Comparison of ENCODE assay signal across 8 cellular contexts in the genomic region with DNA sequence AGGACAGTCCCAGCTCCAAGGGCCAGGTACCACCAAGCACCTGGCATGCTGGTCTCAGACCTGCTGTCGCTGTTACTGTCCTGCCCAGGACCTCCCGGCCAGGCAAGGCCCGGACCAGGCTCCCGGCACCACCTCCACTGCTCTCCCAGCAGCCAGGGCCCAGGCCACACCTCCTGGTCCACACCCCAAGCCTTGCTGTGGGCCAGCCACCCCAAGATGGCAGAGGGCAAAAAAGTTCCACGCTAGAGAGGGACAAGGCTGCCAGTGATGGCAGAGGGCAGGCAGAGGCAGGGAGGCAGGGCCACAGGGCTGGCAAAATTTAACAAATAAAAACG. TPM values are rescaled to one million over a fixed set of nuclear protein-coding genes. Genes with fewer than 3 reads are reported as not detected.
DNase-seq lines count a peak whose midpoint lies in the region; ATAC-seq and TF ChIP-seq lines count a peak whose summit lies in the region.

No MANE protein-coding gene starts in this region.

- no peaks in the 10 kb centered on the region for H3K27me3 ChIP-seq in body of pancreas

- H3K9me3 ChIP-seq in body of pancreas, result no peaks in the 10 kb centered on the region

- H3K27me3 Mint-ChIP-seq in stimulated activated naive CD8-positive, alpha-beta T cell treated with anti-CD3 and anti-CD28 coated beads, Interleukin-15, Interleukin-2, amounts not matched to agents 100 ng/mL and 50 ng/mL, for 24 hours, result no peaks in the 10 kb centered on the region
- H3K27me3 Mint-ChIP-seq in stimulated activated naive CD8-positive, alpha-beta T cell treated with anti-CD3 and anti-CD28 coated beads, Interleukin-15, amount 100 ng/mL, for 72 hours, result no peaks in the 10 kb centered on the region
- H3K27me3 Mint-ChIP-seq in naive B cell, result peaks cover 0 to 13% (median 0%) of the 10 kb centered on the region in 3 donors

- peak overlapping the region; percentile 52 for H3K27ac Mint-ChIP-seq in stimulated activated naive CD8-positive, alpha-beta T cell treated with anti-CD3 and anti-CD28 coated beads, Interleukin-15, Interleukin-2, amounts not matched to agents 100 ng/mL and 50 ng/mL, for 24 hours
- H3K27ac Mint-ChIP-seq in stimulated activated naive CD8-positive, alpha-beta T cell treated with anti-CD3 and anti-CD28 coated beads, Interleukin-15, amount 100 ng/mL, for 72 hours, result peak overlapping the region in 1 of 2 donors; percentile 89
- peak overlapping the region in 2 of 6 donors; percentile 62 to 73 for H3K27ac Mint-ChIP-seq in naive B cell

- TF ChIP-seq POLR2A in body of pancreas (IDR thresholded peaks at IDR 0.05), result no peak

- no peak overlapping the region for H3K4me3 ChIP-seq in body of pancreas

- ATAC-seq in stimulated activated naive CD8-positive, alpha-beta T cell treated with anti-CD3 and anti-CD28 coated beads, Interleukin-15, amount 100 ng/mL, for 72 hours, result no peak
- ATAC-seq in body of pancreas (no peak), naive B cell (ENCODE audit: low read depth in 2 of 2) (no peak), HG03442 (IDR thresholded peaks at IDR 0.05; ENCODE audit: unreplicated experiment) (no peak)

- 68 to 75% methylated on average over 2 to 6 of the region's 6 CpGs for WGBS in body of pancreas, 2 donors

- no peak for DNase-seq in stimulated activated naive CD8-positive, alpha-beta T cell treated with anti-CD3 and anti-CD28 coated beads, Interleukin-15, amount 100 ng/mL, for 72 hours
- DNase-seq in body of pancreas, result no peak
- DNase-seq in naive B cell, result no peak
- no peak for DNase-seq in NCI-H146 (lab: John Stamatoyannopoulos, UW)
- no peak for DNase-seq in NCI-H446 (lab: John Stamatoyannopoulos, UW)
- DNase-seq in OCI-M2 (lab: John Stamatoyannopoulos, UW; ENCODE audit: unreplicated experiment), result no peak

- no peaks in the 10 kb centered on the region for H3K9me3 Mint-ChIP-seq in stimulated activated naive CD8-positive, alpha-beta T cell treated with anti-CD3 and anti-CD28 coated beads, Interleukin-15, Interleukin-2, amounts not matched to agents 100 ng/mL and 50 ng/mL, for 24 hours
- no peaks in the 10 kb centered on the region for H3K9me3 Mint-ChIP-seq in stimulated activated naive CD8-positive, alpha-beta T cell treated with anti-CD3 and anti-CD28 coated beads, Interleukin-15, amount 100 ng/mL, for 72 hours
- no peaks in the 10 kb centered on the region for H3K9me3 Mint-ChIP-seq in naive B cell

- no peak for TF ChIP-seq CTCF in body of pancreas (IDR thresholded peaks at IDR 0.05)

- peaks cover 5% of the 10 kb centered on the region for H3K4me1 Mint-ChIP-seq in stimulated activated naive CD8-positive, alpha-beta T cell treated with anti-CD3 and anti-CD28 coated beads, Interleukin-15, Interleukin-2, amounts not matched to agents 100 ng/mL and 50 ng/mL, for 24 hours (ENCODE audit: low read depth)
- peaks cover 18% of the 10 kb centered on the region for H3K4me1 Mint-ChIP-seq in stimulated activated naive CD8-positive, alpha-beta T cell treated with anti-CD3 and anti-CD28 coated beads, Interleukin-15, amount 100 ng/mL, for 72 hours
- H3K4me1 Mint-ChIP-seq in naive B cell, result peaks cover 3 to 22% (median 7%) of the 10 kb centered on the region in 3 donors

- intact Hi-C loops in body of pancreas (cut with DNase I), result no loop called here

- no peaks in the 10 kb centered on the region for H3K36me3 Mint-ChIP-seq in stimulated activated naive CD8-positive, alpha-beta T cell treated with anti-CD3 and anti-CD28 coated beads, Interleukin-15, Interleukin-2, amounts not matched to agents 100 ng/mL and 50 ng/mL, for 24 hours (ENCODE audit: low read depth)
- H3K36me3 Mint-ChIP-seq in naive B cell, result no peaks in the 10 kb centered on the region

- H3K36me3 ChIP-seq in body of pancreas (replicated peaks in 1 of 2; ENCODE audit: insufficient read depth in 1 of 2, low read depth in 2 of 2), result no peaks in the 10 kb centered on the region

- H3K4me3 Mint-ChIP-seq in stimulated activated naive CD8-positive, alpha-beta T cell treated with anti-CD3 and anti-CD28 coated beads, Interleukin-15, Interleukin-2, amounts not matched to agents 100 ng/mL and 50 ng/mL, for 24 hours, result peak overlapping the region; percentile 82
- no peak overlapping the region for H3K4me3 Mint-ChIP-seq in stimulated activated naive CD8-positive, alpha-beta T cell treated with anti-CD3 and anti-CD28 coated beads, Interleukin-15, amount 100 ng/mL, for 72 hours
- peak overlapping the region in 7 of 8 donors; percentile 74 to 91 (median 86) for H3K4me3 Mint-ChIP-seq in naive B cell

- H3K4me1 ChIP-seq in body of pancreas, result peaks cover 22% of the 10 kb centered on the region

- H3K27ac ChIP-seq in body of pancreas, result peak overlapping the region; percentile 76 to 95 (median 95)

RNA-seq across cellular contexts. Expression of gene DNLZ, which starts 1.1 kb away (rescaled TPM):
- 10 to 100 TPM; 24.1 to 31.3 TPM for total RNA-seq in body of pancreas
- 10 to 100 TPM; 42.2 to 93.0 (median 57.2) TPM for polyA plus RNA-seq in naive B cell (ENCODE audit: low read depth in 6 of 6)

RNA-seq across cellular contexts. Expression of gene CARD9, which starts 11.1 kb away (rescaled TPM):
- 1 to 10 TPM in 1 of 2 donors, under 1 TPM in 1; 0.78 to 1.3 TPM for total RNA-seq in body of pancreas
- polyA plus RNA-seq in naive B cell (ENCODE audit: low read depth in 6 of 6), result under 1 TPM in 5 of 6 donors, not detected in 1; 0.16 to 0.52 (median 0.33) TPM

RNA-seq across cellular contexts. Expression of gene GPSM1, which starts 35.1 kb away (rescaled TPM):
- 10 to 100 TPM; 15.8 to 23.1 TPM for total RNA-seq in body of pancreas
- polyA plus RNA-seq in naive B cell (ENCODE audit: low read depth in 6 of 6), result 1 to 10 TPM in 2 of 6 donors, under 1 TPM in 3, not detected in 1; 0.69 to 1.6 (median 0.94) TPM

RNA-seq across cellular contexts. Expression of gene SNAPC4, which starts 37.6 kb away (rescaled TPM):
- 10 to 100 TPM in 1 of 2 donors, 1 to 10 TPM in 1; 8.8 to 19.1 TPM for total RNA-seq in body of pancreas
- 1 to 10 TPM in 5 of 6 donors, not detected in 1; 1.1 to 2.1 (median 1.3) TPM for polyA plus RNA-seq in naive B cell (ENCODE audit: low read depth in 6 of 6)

RNA-seq across cellular contexts. Expression of gene ENTR1, which starts 48.0 kb away (rescaled TPM):
- 10 to 100 TPM; 20.2 to 71.5 TPM for total RNA-seq in body of pancreas
- 10 to 100 TPM in 5 of 6 donors, 1 to 10 TPM in 1; 6.4 to 15.8 (median 14.4) TPM for polyA plus RNA-seq in naive B cell (ENCODE audit: low read depth in 6 of 6)

Comparison
In these comparisons a context has a peak if more than half of its experiments do, and no peak if none do; other contexts are left out.
1. H3K4me3 Mint-ChIP-seq: peak in stimulated activated naive CD8-positive, alpha-beta T cell treated with anti-CD3 and anti-CD28 coated beads, Interleukin-15, Interleukin-2, amounts not matched to agents 100 ng/mL and 50 ng/mL, for 24 hours (single experiment) and naive B cell (7 of 8); none in stimulated activated naive CD8-positive, alpha-beta T cell treated with anti-CD3 and anti-CD28 coated beads, Interleukin-15, amount 100 ng/mL, for 72 hours (0 of 2).